ENCODE assay signal across 29 cellular contexts in the genomic region with DNA sequence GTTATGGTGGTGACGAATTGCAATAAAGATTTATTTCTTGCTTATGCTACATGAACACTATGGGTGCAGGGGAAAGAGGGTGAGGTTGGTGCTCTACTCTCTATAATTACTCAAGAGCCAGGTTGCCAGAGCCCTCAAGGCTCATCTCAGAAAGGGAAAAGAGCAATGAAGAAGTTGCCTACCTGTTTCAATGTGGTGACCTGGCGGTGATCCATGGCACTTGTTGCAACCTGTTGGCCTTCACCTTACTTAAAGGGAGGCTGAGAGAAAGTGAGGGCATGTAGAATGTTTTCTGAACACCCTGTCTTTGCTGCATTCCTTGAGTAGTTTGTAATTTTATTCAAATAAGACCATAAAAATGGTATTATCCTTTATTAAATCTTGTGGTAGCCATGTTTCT.
"Had no signal": no experiment of that assay in that cellular context is flagged by ENCODE, and none has a peak within 500 bp of the region (broad histone marks: within the 10 kb centered on the region; RNA-seq: fewer than 3 reads in every experiment).

No MANE protein-coding gene starts in this region.

- H3K4me1 ChIP-seq: colonic mucosa, gastroesophageal sphincter, heart right ventricle had no signal

- H3K27ac ChIP-seq: brain microvascular endothelial cell, cardiac muscle cell, colonic mucosa, gastroesophageal sphincter, heart right ventricle, WERI-Rb-1 had no signal

- H3K9me3 ChIP-seq: colonic mucosa, gastroesophageal sphincter, heart right ventricle had no signal

- DNase-seq: activated B cell treated with CpG ODN at 0.5 μM for 24 hours; activated CD4-positive, alpha-beta T cell treated with anti-CD3 and anti-CD28 coated beads for 48 hours; activated CD4-positive, alpha-beta T cell treated with anti-CD3 and anti-CD28 coated beads, Interleukin-2, amount 50 U/mL, for 1 hour; activated CD4-positive, alpha-beta T cell treated with anti-CD3 and anti-CD28 coated beads, Interleukin-2, amount 50 U/mL, for 48 hours; activated CD8-positive, alpha-beta memory T cell treated with anti-CD3 and anti-CD28 coated beads for 24 hours; activated CD8-positive, alpha-beta T cell treated with anti-CD3 and anti-CD28 coated beads for 36 hours; activated effector memory CD4-positive, alpha-beta T cell treated with Interleukin-2 at 50 U/mL for 16 hours; activated gamma-delta T cell treated with Interleukin-2 at 50 U/mL for 16 hours; activated naive CD4-positive, alpha-beta T cell treated with anti-CD3 and anti-CD28 coated beads, Interleukin-2, amount 50 U/mL, for 16 hours; activated naive CD4-positive, alpha-beta T cell treated with Interleukin-2 at 50 U/mL for 16 hours; activated T-cell treated with anti-CD3 and anti-CD28 coated beads, Interleukin-2, amount 50 U/mL, for 4 hours; amniotic stem cell; anterior cingulate cortex; brain microvascular endothelial cell; central memory CD4-positive, alpha-beta T cell; cerebellar nuclear complex; colonic mucosa; effector CD8-positive, alpha-beta T cell; foreskin melanocyte; heart right ventricle; T-helper 1 cell; T-helper 17 cell; T1000; WERI-Rb-1 had no signal

- ATAC-seq: activated CD4-positive, CD25-positive, alpha-beta regulatory T cell treated with anti-CD3 and anti-CD28 coated beads, Interleukin-2, amount 50 U/mL, for 24 hours; activated CD8-positive, alpha-beta T cell treated with anti-CD3 and anti-CD28 coated beads for 36 hours; activated T-cell treated with anti-CD3 and anti-CD28 coated beads, Interleukin-2, amount 50 U/mL, for 4 hours; activated T-helper 17 cell treated with anti-CD3 and anti-CD28 coated beads, Interleukin-2, amount 50 U/mL, for 72 hours; esophagus mucosa; gastroesophageal sphincter; heart right ventricle; T-helper 17 cell had no signal

- H3K36me3 ChIP-seq: brain microvascular endothelial cell, cardiac muscle cell, colonic mucosa, gastroesophageal sphincter, heart right ventricle had no signal

- H3K4me3 ChIP-seq: cardiac muscle cell, colonic mucosa, gastroesophageal sphincter, heart right ventricle had no signal
